ENCODE assay signal across 12 cellular contexts in genomic region chr14:75442642-75443041, GRCh38. TPM values are rescaled to one million over a fixed set of nuclear protein-coding genes. Genes with fewer than 3 reads are reported as not detected.
DNase-seq lines count a peak whose midpoint lies in the region; ATAC-seq and TF ChIP-seq lines count a peak whose summit lies in the region.
"Had no signal": no experiment of that assay in that cellular context is flagged by ENCODE, and none has a peak within 500 bp of the region (broad histone marks: within the 10 kb centered on the region; RNA-seq: fewer than 3 reads in every experiment).

No MANE protein-coding gene starts in this region.

- no peaks in the 10 kb centered on the region for H3K9me3 ChIP-seq in PC-9 (ENCODE audit: insufficient read depth, low read depth)
- no peaks in the 10 kb centered on the region for H3K9me3 ChIP-seq in mucosa of descending colon

- peak overlapping the region; percentile 5; the same call in 1 of the 2 replicates for H3K4me2 ChIP-seq in PC-9

- peaks cover 15% of the 10 kb centered on the region for H4K20me1 ChIP-seq in PC-9 (ENCODE audit: insufficient read depth)

- POLR2A ChIA-PET in PC-9 (lab: Charles Lee; ENCODE audit: unreplicated experiment) = interaction anchor here (0.5 to 1.6 kb wide), 5 partner anchors 10 to 86 kb away, joined by 3 to 21 read pairs (median 3); no protein-coding TSS in a partner anchor

- DNase-seq in AG09309 (ENCODE audit: low read depth) = peak; percentile 62
- peak; percentile 51 to 76 for DNase-seq in PC-9
- peak; percentile 45 for DNase-seq in fibroblast of gingiva (ENCODE audit: low read depth)
- no peak for DNase-seq in sciatic nerve (ENCODE audit: low spot score)
- DNase-seq in NCI-H345 treated with DMSO at 0.1 percent for 48 hours (lab: John Stamatoyannopoulos, UW; ENCODE audit: unreplicated experiment) = no peak
- no peak for DNase-seq in mucosa of descending colon
- no peak for DNase-seq in coronary artery (ENCODE audit: low spot score)
- DNase-seq: activated gamma-delta T cell, left colon, NCI-H748 treated with DMSO at 0.1 percent for 48 hours, occipital lobe had no signal

- TF ChIP-seq CTCF in AG09309 (IDR thresholded peaks at IDR 0.05; ENCODE audit: control insufficient read depth, insufficient read depth, low read depth, low read length, missing control alignments) = no peak
- TF ChIP-seq CTCF in PC-9 (conservative IDR thresholded peaks at IDR 0.05) = no peak
- TF ChIP-seq CTCF in mucosa of descending colon (IDR thresholded peaks at IDR 0.05) = no peak
- no peak for TF ChIP-seq CTCF in coronary artery (IDR thresholded peaks at IDR 0.05)

- H2AFZ ChIP-seq in PC-9 = no peak overlapping the region

- BruUV-seq in PC-9 (replicated peaks; lab: Mats Ljungman, UMichigan) = no TSS peak

- no peak overlapping the region for H3K4me3 ChIP-seq in AG09309 (ENCODE audit: control insufficient read depth, low read depth, low read length)
- no peak overlapping the region for H3K4me3 ChIP-seq in PC-9
- no peak overlapping the region for H3K4me3 ChIP-seq in mucosa of descending colon
- H3K4me3 ChIP-seq in coronary artery = no peak overlapping the region

- CTCF ChIA-PET in PC-9 (lab: Charles Lee) = interaction anchor here (0.5 to 3.8 kb wide), 10 partner anchors 8 to 535 kb away, joined by 3 to 25 read pairs (median 10); partner anchors contain the start of gene JDP2

- intact Hi-C loops in PC-9 (cut with micrococcal nuclease; ENCODE audit: unreplicated experiment) = loop anchor here (1.0 to 2.0 kb wide), 4 partner anchors 11 to 42 kb away; partner anchors contain the start of gene JDP2
- intact Hi-C loops in sciatic nerve (cut with DNase I) = no loop called here
- intact Hi-C loops in mucosa of descending colon (cut with DNase I, micrococcal nuclease) = no loop called here

- H3K27ac ChIP-seq in PC-9 (peak overlapping the region; percentile 39), coronary artery (peak overlapping the region in 1 of 2 donors; percentile 62)

- H3K9me2 ChIP-seq in PC-9 (ENCODE audit: insufficient read depth) = no peaks in the 10 kb centered on the region

- ATAC-seq in sciatic nerve (peak; percentile 27), HG02798 (IDR thresholded peaks at IDR 0.05; ENCODE audit: poor library complexity, unreplicated experiment) (no peak), mucosa of descending colon (no peak)
- ATAC-seq: left colon had no signal

- H3K4me1 ChIP-seq in PC-9 (replicated peaks; ENCODE audit: insufficient read depth) (peaks cover 34% of the 10 kb centered on the region), mucosa of descending colon (ENCODE audit: low read depth) (peaks cover 9% of the 10 kb centered on the region)

- H3K27me3 ChIP-seq in PC-9 (ENCODE audit: insufficient read depth, low read depth) = no peaks in the 10 kb centered on the region

- H3K36me3 ChIP-seq in PC-9 (ENCODE audit: low read depth) (peaks cover 90% of the 10 kb centered on the region), mucosa of descending colon (ENCODE audit: low read depth) (peaks cover 4% of the 10 kb centered on the region)

- peaks cover 66% of the 10 kb centered on the region for H3K79me2 ChIP-seq in PC-9 (ENCODE audit: low read depth)

- peaks cover 17% of the 10 kb centered on the region for H3F3A ChIP-seq in PC-9 (ENCODE audit: insufficient read depth, low read depth)

RNA-seq across cellular contexts. Expression of gene JDP2, which starts 14.8 kb away (rescaled TPM):
- total RNA-seq in PC-9 (2021) = 186 and 300 TPM in 2 replicates
- 59.7 TPM for total RNA-seq in sciatic nerve
- 10 to 100 TPM; 17.7 to 48.0 (median 29.0) TPM for total RNA-seq in mucosa of descending colon

Comparison
In these comparisons a context has a peak if more than half of its experiments do, and no peak if none do; other contexts are left out.
1. DNase-seq: peak in AG09309 (single experiment), PC-9 (2 of 2) and fibroblast of gingiva (single experiment); none in sciatic nerve (single experiment), NCI-H345 treated with DMSO at 0.1 percent for 48 hours (single experiment), mucosa of descending colon (0 of 3) and coronary artery (single experiment).